ENCODE assay signal across 15 cellular contexts in the genomic region with DNA sequence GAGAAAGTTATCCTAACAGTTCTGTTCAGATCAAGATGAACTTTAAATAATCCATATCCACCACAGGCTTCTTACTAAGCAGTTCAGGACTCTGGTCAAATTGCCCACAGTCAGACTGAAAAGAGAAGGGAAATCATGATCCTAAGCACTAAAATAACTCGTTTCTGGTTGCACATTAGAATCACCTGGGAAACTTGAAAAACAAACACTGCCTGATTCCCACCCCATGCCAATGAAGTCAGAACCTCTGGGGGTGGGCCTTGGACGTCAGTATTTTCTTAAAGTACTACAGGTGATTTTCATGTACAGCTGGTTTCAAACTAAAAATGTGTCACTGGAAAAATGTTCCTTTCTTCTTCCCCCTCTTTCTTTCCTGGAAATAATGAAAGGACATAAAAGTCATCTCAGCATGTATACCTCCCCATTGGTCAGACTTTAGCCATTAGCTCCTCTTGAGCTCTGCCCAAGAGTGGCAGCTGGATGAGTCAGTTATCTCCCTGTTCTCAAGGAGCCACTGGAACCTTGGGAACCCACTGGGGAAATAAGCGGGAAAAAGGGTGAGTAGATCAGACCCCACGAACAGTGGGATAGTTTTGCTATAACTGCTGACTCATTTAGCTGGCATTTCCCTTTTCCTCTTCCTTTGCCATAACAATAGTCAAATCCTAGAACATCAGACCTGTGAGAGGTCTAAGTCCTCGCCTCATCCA.
DNase-seq lines count a peak whose midpoint lies in the region; TF ChIP-seq lines count a peak whose summit lies in the region.
"Had no signal": no experiment of that assay in that cellular context is flagged by ENCODE, and none has a peak within 500 bp of the region (broad histone marks: within the 10 kb centered on the region; RNA-seq: fewer than 3 reads in every experiment).

No MANE protein-coding gene starts in this region.

- peaks cover 19% of the 10 kb centered on the region for H3K36me3 Mint-ChIP-seq in HFFc6 (ENCODE audit: low read depth)

- TF ChIP-seq EP300 in suprapubic skin (IDR thresholded peaks at IDR 0.05), result no peak

- H3K27ac ChIP-seq in fibroblast of lung (ENCODE audit: insufficient read depth, low read length) (no peak overlapping the region), suprapubic skin (no peak overlapping the region)
- H3K27ac ChIP-seq: epithelial cell of prostate, right lobe of liver had no signal

- no peak for TF ChIP-seq POLR2A in suprapubic skin (IDR thresholded peaks at IDR 0.05)

- H3K4me1 Mint-ChIP-seq in HFFc6 (ENCODE audit: low read depth), result peaks cover 83% of the 10 kb centered on the region

- 57% methylated on average over 5 of the region's 5 CpGs for WGBS in suprapubic skin

- H4K20me1 ChIP-seq in fibroblast of lung (ENCODE audit: control insufficient read depth, extremely low read depth, insufficient read depth, low read length), result no peaks in the 10 kb centered on the region

- H3K9me3 ChIP-seq in fibroblast of lung (ENCODE audit: control insufficient read depth, insufficient read depth, low read depth, low read length) (no peaks in the 10 kb centered on the region), suprapubic skin (peaks cover under 1% of the 10 kb centered on the region)
- H3K9me3 ChIP-seq: right lobe of liver had no signal

- DNase-seq in HFFc6, result peak; percentile 79
- DNase-seq in SW 1271 (lab: John Stamatoyannopoulos, UW), result peak; percentile 13 to 71
- peak; percentile 39 to 83 for DNase-seq in fibroblast of lung (ENCODE audit: low read depth in 2 of 2)
- peak; percentile 95 for DNase-seq in renal cortical epithelial cell (ENCODE audit: low read depth)
- DNase-seq in suprapubic skin (ENCODE audit: low spot score in 2 of 2), result no peak
- no peak for DNase-seq in 8988T
- DNase-seq in NCI-H1930 (lab: John Stamatoyannopoulos, UW), result no peak
- DNase-seq: activated CD4-positive, alpha-beta T cell treated with anti-CD3 and anti-CD28 coated beads for 1 hour; activated T-cell treated with anti-CD3 and anti-CD28 coated beads, Interleukin-2, amount 50 U/mL, for 48 hours; Karpas-422; mucosa of descending colon; NCI-H2081; right lobe of liver had no signal

- H3K36me3 ChIP-seq in fibroblast of lung (ENCODE audit: control insufficient read depth, insufficient read depth, low read length), result no peaks in the 10 kb centered on the region
- no peaks in the 10 kb centered on the region for H3K36me3 ChIP-seq in suprapubic skin
- H3K36me3 ChIP-seq: ascending aorta, right lobe of liver had no signal

- H3K4me2 ChIP-seq in fibroblast of lung (ENCODE audit: extremely low read depth, insufficient read depth, low read length), result no peak overlapping the region

- H3K9me3 Mint-ChIP-seq in HFFc6, result peaks cover 10% of the 10 kb centered on the region

- H3K4me3 ChIP-seq in fibroblast of lung (replicated peaks in 1 of 4; ENCODE audit: control extremely low read depth in 1 of 4, insufficient read depth in 1 of 4, low read depth in 3 of 4, low read length in 4 of 4) (no peak overlapping the region), suprapubic skin (no peak overlapping the region)
- H3K4me3 ChIP-seq: ascending aorta, mucosa of descending colon, right lobe of liver had no signal

- H3K4me3 Mint-ChIP-seq in HFFc6, result peak overlapping the region; percentile 55; the same call in 1 of the 2 replicates

- H3K79me2 ChIP-seq in fibroblast of lung (ENCODE audit: control insufficient read depth, insufficient read depth, low read length), result no peaks in the 10 kb centered on the region

- peak overlapping the region; percentile 91 for H3K27ac Mint-ChIP-seq in HFFc6

- no peaks in the 10 kb centered on the region; the same call in 1 of the 2 replicates for H3K27me3 Mint-ChIP-seq in HFFc6 (ENCODE audit: insufficient read depth)

- H3K4me1 ChIP-seq in fibroblast of lung (ENCODE audit: control insufficient read depth, extremely low read depth, insufficient read depth, low read length), result peaks cover 11% of the 10 kb centered on the region
- no peaks in the 10 kb centered on the region for H3K4me1 ChIP-seq in suprapubic skin
- H3K4me1 ChIP-seq: right lobe of liver had no signal

- H3K9ac ChIP-seq in fibroblast of lung (ENCODE audit: insufficient read depth, low read length), result no peak overlapping the region

- H3K27me3 ChIP-seq in fibroblast of lung (ENCODE audit: control insufficient read depth, insufficient read depth, low read length) (no peaks in the 10 kb centered on the region), suprapubic skin (no peaks in the 10 kb centered on the region)
- H3K27me3 ChIP-seq: ascending aorta, right lobe of liver had no signal

- no peak overlapping the region for H2AFZ ChIP-seq in fibroblast of lung (ENCODE audit: low read length)

- TF ChIP-seq CTCF in HFFc6 (IDR thresholded peaks at IDR 0.05), result no peak
- TF ChIP-seq CTCF in fibroblast of lung (conservative IDR thresholded peaks at IDR 0.05 in 1 of 2, IDR thresholded peaks at IDR 0.05 in 1 of 2; ENCODE audit: low read depth in 1 of 2, low read length in 2 of 2), result no peak
- no peak for TF ChIP-seq CTCF in suprapubic skin (IDR thresholded peaks at IDR 0.05)

Comparison
In these comparisons a context has a peak if more than half of its experiments do, and no peak if none do; other contexts are left out.
1. DNase-seq: peak in HFFc6 (single experiment), SW 1271 (2 of 2), fibroblast of lung (2 of 2) and renal cortical epithelial cell (single experiment); none in suprapubic skin (0 of 2), 8988T (single experiment) and NCI-H1930 (0 of 2).